22 cellular contexts compared by ENCODE assay signal in genomic region chr22:40200795-40201194, GRCh38. TPM values are rescaled to one million over a fixed set of nuclear protein-coding genes. Genes with fewer than 3 reads are reported as not detected.
DNase-seq lines count a peak whose midpoint lies in the region; ATAC-seq, FAIRE-seq and TF ChIP-seq lines count a peak whose summit lies in the region.
"Had no signal": no experiment of that assay in that cellular context is flagged by ENCODE, and none has a peak within 500 bp of the region (broad histone marks: within the 10 kb centered on the region; RNA-seq: fewer than 3 reads in every experiment).

No MANE protein-coding gene starts in this region.

- H3K36me3 ChIP-seq in K562 (ENCODE audit: control insufficient read depth, insufficient read depth, low read length) (peaks cover 6% of the 10 kb centered on the region; the same call in 1 of the 3 replicates), BE2C (no peaks in the 10 kb centered on the region)
- H3K36me3 ChIP-seq: ascending aorta, gastroesophageal sphincter, ovary, thyroid gland had no signal

- H3K27me3 ChIP-seq in K562 (ENCODE audit: control insufficient read depth in 2 of 2, insufficient read depth in 2 of 2, low read length in 2 of 2) (no peaks in the 10 kb centered on the region), BE2C (no peaks in the 10 kb centered on the region)
- H3K27me3 ChIP-seq: ascending aorta, gastroesophageal sphincter, ovary, thyroid gland had no signal

- H3K27ac ChIP-seq in K562 (ENCODE audit: extremely low read depth, low read depth, low read length), result no peak overlapping the region
- H3K27ac ChIP-seq: ascending aorta, ovary, thyroid gland had no signal

- H3K9me1 ChIP-seq in K562 (ENCODE audit: control insufficient read depth, insufficient read depth, low read length), result no peaks in the 10 kb centered on the region

- H3K4me3 ChIP-seq in K562, result no peak overlapping the region
- H3K4me3 ChIP-seq in BE2C (ENCODE audit: low read depth, low read length), result no peak overlapping the region
- H3K4me3 ChIP-seq: ascending aorta, gastroesophageal sphincter, lung, ovary, thyroid gland had no signal

- peaks cover 12% of the 10 kb centered on the region for H4K20me1 ChIP-seq in K562 (replicated peaks; ENCODE audit: control insufficient read depth, insufficient read depth, low read length)

- in situ Hi-C loops in K562 (cut with MboI), result no loop called here

- peaks cover 0 to 2% of the 10 kb centered on the region in 2 donors for H3K36me3 Mint-ChIP-seq in activated T-cell treated with anti-CD3 and anti-CD28 coated beads, Interleukin-2, amount 50 U/mL, for 72 hours (ENCODE audit: insufficient read depth in 2 of 2)

- peak overlapping the region; percentile 70 for H3K27ac Mint-ChIP-seq in activated T-cell treated with anti-CD3 and anti-CD28 coated beads, Interleukin-2, amount 50 U/mL, for 72 hours
- H3K27ac Mint-ChIP-seq: activated T-helper 17 cell treated with anti-CD3 and anti-CD28 coated beads, Interleukin-2, amount 50 U/mL, for 72 hours had no signal

- intact Hi-C loops in K562 (cut with micrococcal nuclease), result no loop called here

- H3K9me3 Mint-ChIP-seq in activated T-cell treated with anti-CD3 and anti-CD28 coated beads, Interleukin-2, amount 50 U/mL, for 72 hours, result no peaks in the 10 kb centered on the region
- H3K9me3 Mint-ChIP-seq: activated T-helper 17 cell treated with anti-CD3 and anti-CD28 coated beads, Interleukin-2, amount 50 U/mL, for 72 hours had no signal

- no TSS peak for BruUV-seq in K562 (replicated peaks; lab: Mats Ljungman, UMichigan)

- peak in 1 of 2 donors; percentile 17 for DNase-seq in activated T-cell treated with anti-CD3 and anti-CD28 coated beads, Interleukin-2, amount 50 U/mL, for 72 hours
- DNase-seq in activated T-cell treated with anti-CD3 and anti-CD28 coated beads, Interleukin-2, amount 50 U/mL, for 48 hours, result no peak
- no peak for DNase-seq in GM12891 (ENCODE audit: insufficient read length, low spot score)
- no peak for DNase-seq in K562 (ENCODE audit: extremely low read depth in 1 of 4, low spot score in 3 of 4)
- DNase-seq in occipital lobe (lab: John Stamatoyannopoulos, UW), result peak; percentile 32
- no peak for DNase-seq in BE2C
- DNase-seq in cortex of kidney (lab: John Stamatoyannopoulos, UW), result no peak
- DNase-seq in NCI-H2081 treated with DMSO at 0.1 percent for 48 hours (lab: John Stamatoyannopoulos, UW), result no peak
- DNase-seq: activated CD4-positive, alpha-beta T cell treated with anti-CD3 and anti-CD28 coated beads, Interleukin-2, amount 50 U/mL, for 1 hour; cerebellar nuclear complex; effector CD8-positive, alpha-beta T cell; NCI-H1930; ovary; right cardiac atrium; SIG-M5; thyroid gland had no signal

- H3K9ac ChIP-seq in K562 (ENCODE audit: insufficient read depth in 1 of 2, low read depth in 2 of 2, low read length in 2 of 2), result no peak overlapping the region

- H3K9me3 ChIP-seq in K562 (replicated peaks; ENCODE audit: control insufficient read depth, insufficient read depth, low read depth, low read length), result no peaks in the 10 kb centered on the region
- no peaks in the 10 kb centered on the region for H3K9me3 ChIP-seq in BE2C
- H3K9me3 ChIP-seq: ascending aorta, gastroesophageal sphincter, ovary, thyroid gland had no signal

- POLR2A ChIA-PET in K562 (lab: Yijun Ruan, JAX), result interaction anchor here (0.6 to 1.2 kb wide), 4 partner anchors 10 to 1088 kb away, joined by 3 read pairs; partner anchors contain the start of gene TNRC6B

- no peak for TF ChIP-seq CTCF in K562 (IDR thresholded peaks at IDR 0.05 in 2 of 3, conservative IDR thresholded peaks at IDR 0.05 in 1 of 3; ENCODE audit: insufficient read depth in 2 of 3, low read depth in 1 of 3, low read length in 3 of 3)
- no peak for TF ChIP-seq CTCF in BE2C (IDR thresholded peaks at IDR 0.05; ENCODE audit: low read depth, low read length)

- H3K79me2 ChIP-seq in K562 (ENCODE audit: control insufficient read depth, insufficient read depth, low read length), result peaks cover 94% of the 10 kb centered on the region

- no peak overlapping the region for H3K4me3 Mint-ChIP-seq in activated T-cell treated with anti-CD3 and anti-CD28 coated beads, Interleukin-2, amount 50 U/mL, for 72 hours
- H3K4me3 Mint-ChIP-seq: activated T-helper 17 cell treated with anti-CD3 and anti-CD28 coated beads, Interleukin-2, amount 50 U/mL, for 72 hours had no signal

- H3K4me2 ChIP-seq in K562 (ENCODE audit: insufficient read depth, low read length), result no peak overlapping the region

- peaks cover 85% of the 10 kb centered on the region for H3K4me1 Mint-ChIP-seq in activated T-cell treated with anti-CD3 and anti-CD28 coated beads, Interleukin-2, amount 50 U/mL, for 72 hours (ENCODE audit: low read depth)

- peaks cover 4 to 25% of the 10 kb centered on the region in 2 experiments; a peak in 3 of 5 replicates for H3K4me1 ChIP-seq in K562 (replicated peaks in 1 of 2; ENCODE audit: control insufficient read depth in 2 of 2, insufficient read depth in 2 of 2, low read length in 2 of 2)
- H3K4me1 ChIP-seq in BE2C, result peaks cover 37% of the 10 kb centered on the region

- no peak overlapping the region for H2AFZ ChIP-seq in K562 (ENCODE audit: low read depth, low read length)

- no peak for TF ChIP-seq EP300 in K562 (IDR thresholded peaks at IDR 0.05; ENCODE audit: low read length)

- FAIRE-seq in GM12891 (lab: Jason Lieb, UNC) (peak; percentile 28), K562 (lab: Jason Lieb, UNC) (no peak)
- FAIRE-seq: H1 had no signal

- TF ChIP-seq RAD21 in K562 (CRISPR knock-in tag; conservative IDR thresholded peaks at IDR 0.05 in 1 of 2, IDR thresholded peaks at IDR 0.05 in 1 of 2), result no peak

- no peak for ATAC-seq in activated T-cell treated with anti-CD3 and anti-CD28 coated beads, Interleukin-2, amount 50 U/mL, for 72 hours (replicated peaks in 1 of 2)
- peak; percentile 34; the same call in 2 of the 3 replicates for ATAC-seq in K562
- ATAC-seq: activated T-helper 17 cell treated with anti-CD3 and anti-CD28 coated beads, Interleukin-2, amount 50 U/mL, for 72 hours; esophagus mucosa; gastroesophageal sphincter; right cardiac atrium had no signal

- TF ChIP-seq POLR2A in GM12891 (IDR thresholded peaks at IDR 0.05; ENCODE audit: low read depth, low read length) (no peak), K562 (conservative IDR thresholded peaks at IDR 0.05) (no peak)

- CTCF ChIA-PET in K562 (lab: Yijun Ruan, JAX; ENCODE audit: low intra/inter-chr PET ratio), result no interaction called here

- 48% methylated on average over 6 of the region's 6 CpGs for WGBS in K562 (ENCODE audit: insufficient coverage, low coverage, missing lambda C conversion rate)

- no peaks in the 10 kb centered on the region for H3K27me3 Mint-ChIP-seq in activated T-cell treated with anti-CD3 and anti-CD28 coated beads, Interleukin-2, amount 50 U/mL, for 72 hours (ENCODE audit: low read depth)
- H3K27me3 Mint-ChIP-seq: activated T-helper 17 cell treated with anti-CD3 and anti-CD28 coated beads, Interleukin-2, amount 50 U/mL, for 72 hours had no signal

TF ChIP-seq in GM12891, 5 proteins besides CTCF, POLR2A, EP300 and RAD21:
- no peak for TF ChIP-seq SPI1 (IDR thresholded peaks at IDR 0.05; ENCODE audit: low read depth, low read length)
- TF ChIP-seq PAX5 (IDR thresholded peaks at IDR 0.05; ENCODE audit: insufficient read depth, low read length, severe bottlenecking), result no peak
- no peak for TF ChIP-seq POU2F2 (IDR thresholded peaks at IDR 0.05; ENCODE audit: low read depth, low read length)
- no peak for TF ChIP-seq TAF1 (IDR thresholded peaks at IDR 0.05; ENCODE audit: low read depth, low read length)
- no peak for TF ChIP-seq POLR2AphosphoS5 (IDR thresholded peaks at IDR 0.05; ENCODE audit: low read depth, low read length)

TF ChIP-seq in K562, 482 proteins besides CTCF, POLR2A, EP300 and RAD21:
- TF ChIP-seq, protein P1, sequence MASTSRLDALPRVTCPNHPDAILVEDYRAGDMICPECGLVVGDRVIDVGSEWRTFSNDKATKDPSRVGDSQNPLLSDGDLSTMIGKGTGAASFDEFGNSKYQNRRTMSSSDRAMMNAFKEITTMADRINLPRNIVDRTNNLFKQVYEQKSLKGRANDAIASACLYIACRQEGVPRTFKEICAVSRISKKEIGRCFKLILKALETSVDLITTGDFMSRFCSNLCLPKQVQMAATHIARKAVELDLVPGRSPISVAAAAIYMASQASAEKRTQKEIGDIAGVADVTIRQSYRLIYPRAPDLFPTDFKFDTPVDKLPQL (IDR thresholded peaks at IDR 0.05; ENCODE audit: extremely low read depth, insufficient read length), result no peak
- no peak for TF ChIP-seq ZNF586 (CRISPR knock-in tag; conservative IDR thresholded peaks at IDR 0.05)

RNA-seq across cellular contexts. Expression of gene TNRC6B, which starts 23.1 kb away (rescaled TPM):
- 10 to 100 TPM; 62.5 to 65.3 TPM for total RNA-seq in activated T-cell treated with anti-CD3 and anti-CD28 coated beads, Interleukin-2, amount 50 U/mL, for 72 hours
- polyA plus RNA-seq in GM12891 (2012; ENCODE audit: low read depth, missing spikeins), result 6.6 TPM
- 39.3 and 85.7 TPM in 2 replicates for total RNA-seq in K562 (2011; cell fraction: chromatin; rRNA removed; ENCODE audit: low replicate concordance)
- total RNA-seq in K562 (2011; cell fraction: nucleolus; rRNA removed), result 26.1 and 28.3 TPM in 2 replicates
- 39.1 and 62.4 TPM in 2 replicates for total RNA-seq in K562 (2011; cell fraction: nucleoplasm; rRNA removed)
- total RNA-seq in K562 (2014; rRNA removed) (7.4 and 11.0 TPM in 2 replicates), K562 (2014; rRNA removed; fragmentation: Illumina TruSeq; extraction: Trizol) (10.8 and 13.7 TPM in 2 replicates), K562 (2015; rRNA removed; fragmentation: Illumina TruSeq; extraction: Trizol) (10.3 and 11.5 TPM in 2 replicates), K562 (2021) (17.6 and 18.8 TPM in 2 replicates), occipital lobe (44.3 TPM)
- polyA plus RNA-seq in K562 (2011; rRNA removed) (5.8 and 7.4 TPM in 2 replicates), K562 (2014; fragmentation: Illumina TruSeq; extraction: Trizol) (5.3 and 5.8 TPM in 2 replicates), K562 (2014; fragmentation: Nextera tagmentation; extraction: Ambion mirVana) (10 to 100 TPM in 1 of 2 experiments, under 1 TPM in 1; 0.96 to 14.7 TPM), K562 (2014; rRNA removed) (6.9 and 7.3 TPM in 2 replicates)
- polyA plus RNA-seq in K562 (2011; cell fraction: cytosol; rRNA removed), result 6.8 and 7.2 TPM in 2 replicates
- polyA plus RNA-seq in K562 (2011; cell fraction: nucleus; rRNA removed), result 10.6 and 12.9 TPM in 2 replicates
- 3.8 and 6.0 TPM in 2 replicates for polyA plus RNA-seq in K562 (2012)
- 20.1 and 24.7 TPM in 2 replicates for polyA minus RNA-seq in K562 (2011; rRNA and poly(A)+ RNA removed)
- polyA minus RNA-seq in K562 (2011; cell fraction: cytosol; rRNA and poly(A)+ RNA removed), result 9.8 and 11.2 TPM in 2 replicates
- 13.3 and 30.9 TPM in 2 replicates for polyA minus RNA-seq in K562 (2011; cell fraction: nucleus; rRNA and poly(A)+ RNA removed)
- polyA plus RNA-seq in BE2C (2012; ENCODE audit: insufficient read depth, insufficient read length, low read depth), result 3.9 TPM
